ENCODE assay signal across 9 cellular contexts in the genomic region with DNA sequence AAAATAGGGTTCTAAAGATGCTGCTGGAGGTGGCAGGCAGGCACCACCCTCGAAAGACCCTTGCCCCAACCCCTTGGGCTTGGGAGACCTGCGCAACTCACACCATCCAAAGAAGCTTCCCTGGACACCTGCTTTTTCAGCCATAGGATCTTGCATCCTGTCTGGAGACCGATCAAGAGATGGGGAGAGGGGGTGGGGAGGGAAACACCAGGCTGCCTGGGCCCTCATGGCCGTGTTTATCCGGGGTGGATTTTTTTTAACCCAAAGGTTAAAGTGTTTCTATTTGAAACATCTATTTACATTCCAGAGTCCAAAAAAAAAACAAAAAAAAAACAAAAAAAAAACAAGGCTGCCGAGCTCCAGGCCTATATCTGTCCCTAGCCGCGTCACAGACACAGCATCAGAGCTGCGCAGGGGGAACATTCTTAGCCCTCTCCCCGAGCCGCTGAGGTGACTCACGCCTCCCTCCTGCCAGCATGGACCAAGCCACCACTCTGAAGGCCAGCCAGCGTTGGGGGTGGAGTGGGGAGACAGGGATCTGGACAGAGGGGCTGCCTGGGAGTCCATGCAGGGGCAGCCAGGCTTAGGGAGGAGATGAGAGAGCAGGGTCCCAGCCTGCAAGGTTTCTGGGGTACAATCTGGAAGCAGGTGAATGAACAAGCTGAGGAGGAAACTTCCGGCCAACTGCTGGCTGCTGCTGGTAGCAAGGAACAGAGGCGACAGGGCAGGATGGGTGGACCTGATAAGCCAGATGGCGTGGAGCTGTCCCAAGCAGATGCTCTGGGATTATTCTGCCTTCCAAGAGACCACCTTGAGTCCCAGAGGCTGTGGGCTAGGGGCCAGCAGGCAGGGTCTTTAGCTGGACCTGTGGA. TPM values are rescaled to one million over a fixed set of nuclear protein-coding genes. Genes with fewer than 3 reads are reported as not detected.
DNase-seq lines count a peak whose midpoint lies in the region; TF ChIP-seq lines count a peak whose summit lies in the region.
"Had no signal": no experiment of that assay in that cellular context is flagged by ENCODE, and none has a peak within 500 bp of the region (broad histone marks: within the 10 kb centered on the region; RNA-seq: fewer than 3 reads in every experiment).

No MANE protein-coding gene starts in this region.

- no peak for TF ChIP-seq POLR2A in vagina (IDR thresholded peaks at IDR 0.05)

- H3K36me3 ChIP-seq in mesodermal cell (ENCODE audit: control insufficient read depth, insufficient read depth, low read length) (peaks cover 20% of the 10 kb centered on the region), vagina (peaks cover 0 to under 1% of the 10 kb centered on the region in 2 donors)

- WGBS in mesodermal cell (ENCODE audit: insufficient coverage in 2 of 2), 2 experiments, result 45 to 64% methylated on average over 7 to 8 of the region's 16 CpGs

- H3K27me3 ChIP-seq in dorsolateral prefrontal cortex (no peaks in the 10 kb centered on the region), vagina (no peaks in the 10 kb centered on the region)

- no peak for TF ChIP-seq CTCF in dorsolateral prefrontal cortex (IDR thresholded peaks at IDR 0.05 in 54 of 56, conservative IDR thresholded peaks at IDR 0.05 in 2 of 56; ENCODE audit: low read depth in 1 of 56, partially characterized antibody in 56 of 56)
- no peak for TF ChIP-seq CTCF in vagina (IDR thresholded peaks at IDR 0.05)

- H3K27ac ChIP-seq in dorsolateral prefrontal cortex, result peak overlapping the region in 58 of 59 donors; percentile 58 to 98 (median 92)
- H3K27ac ChIP-seq in mesodermal cell (ENCODE audit: low read depth, low read length, severe bottlenecking), result peak overlapping the region; percentile 88
- peak overlapping the region; percentile 96 for H3K27ac ChIP-seq in vagina
- H3K27ac ChIP-seq: 22Rv1 had no signal

- DNase-seq in DMS 273 (lab: John Stamatoyannopoulos, UW; ENCODE audit: unreplicated experiment), result peak; percentile 60
- no peak for DNase-seq in DMS 273 treated with DMSO at 0.1 percent for 48 hours (lab: John Stamatoyannopoulos, UW)
- peak in 7 of 10 donors; percentile 48 to 93 (median 76) for DNase-seq in dorsolateral prefrontal cortex
- DNase-seq in vagina (ENCODE audit: extremely low spot score in 2 of 2), result no peak
- no peak for DNase-seq in CD1c-positive myeloid dendritic cell (ENCODE audit: extremely low spot score)
- no peak for DNase-seq in COLO668 (lab: John Stamatoyannopoulos, UW; ENCODE audit: unreplicated experiment)
- no peak for DNase-seq in stimulated activated CD8-positive, alpha-beta memory T cell treated with anti-CD3 and anti-CD28 coated beads, Interleukin-4, amount 100 ng/mL, for 48 hours

- H3K9me3 ChIP-seq in mesodermal cell (ENCODE audit: control insufficient read depth, low read length) (no peaks in the 10 kb centered on the region), vagina (no peaks in the 10 kb centered on the region)

- H3K4me1 ChIP-seq in mesodermal cell (ENCODE audit: control insufficient read depth, insufficient read depth, low read length, poor library complexity, severe bottlenecking) (peaks cover 80% of the 10 kb centered on the region), vagina (peaks cover 81% of the 10 kb centered on the region)

- intact Hi-C loops in dorsolateral prefrontal cortex (cut with DNase I) (no loop called here), vagina (cut with DNase I) (no loop called here)

- H3K4me3 ChIP-seq in dorsolateral prefrontal cortex (peak overlapping the region in 45 of 59 donors; percentile 3 to 72 (median 54)), mesodermal cell (ENCODE audit: extremely low read depth, insufficient read depth, low read length, poor library complexity, severe bottlenecking) (no peak overlapping the region), vagina (peak overlapping the region in 1 of 2 donors; percentile 42)

RNA-seq across cellular contexts. Expression of a gene that starts 14.8 kb away (rescaled TPM):
- 100 to 1,000 TPM in 88 of 120 experiments, 10 to 100 TPM in 32; 70.3 to 155 (median 110) TPM for total RNA-seq in dorsolateral prefrontal cortex
- polyA plus RNA-seq in mesodermal cell (2013, experiment 1 of 2), result 93.2 TPM
- polyA plus RNA-seq in mesodermal cell (2013, experiment 2 of 2), result 80.8 TPM
- 86.9 TPM for total RNA-seq in vagina

RNA-seq across cellular contexts. Expression of a gene that starts 33.1 kb away (rescaled TPM):
- total RNA-seq in dorsolateral prefrontal cortex (1 to 10 TPM in 35 of 120 experiments, under 1 TPM in 74, not detected in 11; 0.19 to 2.8 (median 0.78) TPM), vagina (2.0 TPM)
- polyA plus RNA-seq in mesodermal cell (2013, experiment 1 of 2), result 9.4 TPM
- polyA plus RNA-seq in mesodermal cell (2013, experiment 2 of 2), result 7.0 TPM

RNA-seq across cellular contexts. Expression of a gene that starts 38.1 kb away (rescaled TPM):
- total RNA-seq in dorsolateral prefrontal cortex, result 10 to 100 TPM; 29.8 to 60.2 (median 41.8) TPM
- 113 TPM for polyA plus RNA-seq in mesodermal cell (2013, experiment 1 of 2)
- 95.1 TPM for polyA plus RNA-seq in mesodermal cell (2013, experiment 2 of 2)
- 44.0 TPM for total RNA-seq in vagina

RNA-seq across cellular contexts. Expression of a gene that starts 42.2 kb away (rescaled TPM):
- total RNA-seq in dorsolateral prefrontal cortex (10 to 100 TPM; 27.5 to 55.0 (median 39.7) TPM), vagina (27.3 TPM)
- 56.3 TPM for polyA plus RNA-seq in mesodermal cell (2013, experiment 1 of 2)
- polyA plus RNA-seq in mesodermal cell (2013, experiment 2 of 2), result 60.4 TPM

Comparison
In these comparisons a context has a peak if more than half of its experiments do, and no peak if none do; other contexts are left out.
1. DNase-seq: peak in DMS 273 (single experiment) and dorsolateral prefrontal cortex (7 of 10); none in DMS 273 treated with DMSO at 0.1 percent for 48 hours (single experiment), vagina (0 of 2), CD1c-positive myeloid dendritic cell (single experiment), COLO668 (single experiment) and stimulated activated CD8-positive, alpha-beta memory T cell treated with anti-CD3 and anti-CD28 coated beads, Interleukin-4, amount 100 ng/mL, for 48 hours (single experiment).
2. Peak in every context shown above with its lines, with median percentiles within 50 percentile points of each other: H3K27ac ChIP-seq.